16 cellular contexts compared by ENCODE assay signal in genomic region chr15:101183226-101183925, GRCh38.
A peak's percentile ranks its signal among the peaks of the same experiment; 100 is the strongest.
DNase-seq lines count a peak whose midpoint lies in the region; ATAC-seq and TF ChIP-seq lines count a peak whose summit lies in the region.
"Had no signal": no experiment of that assay in that cellular context is flagged by ENCODE, and none has a peak within 500 bp of the region (broad histone marks: within the 10 kb centered on the region; RNA-seq: fewer than 3 reads in every experiment).

No MANE protein-coding gene starts in this region.

- H2AFZ ChIP-seq in smooth muscle cell (ENCODE audit: low read depth) = no peak overlapping the region

- 53% methylated on average over 9 of the region's 9 CpGs for WGBS in smooth muscle cell (ENCODE audit: low lambda C conversion rate)

- H3K27me3 Mint-ChIP-seq in activated T-cell treated with anti-CD3 and anti-CD28 coated beads, Interleukin-2, amount 50 U/mL, for 24 hours = no peaks in the 10 kb centered on the region
- H3K27me3 Mint-ChIP-seq: naive thymus-derived CD4-positive, alpha-beta T cell had no signal

- H3K4me1 ChIP-seq in left lung = peaks cover 25 to 74% of the 10 kb centered on the region in 2 donors
- peaks cover 21% of the 10 kb centered on the region for H3K4me1 ChIP-seq in smooth muscle cell (ENCODE audit: low read depth)

- H3K27ac ChIP-seq in left lung (peak overlapping the region; percentile 41 to 73), smooth muscle cell (ENCODE audit: low read depth) (peak overlapping the region; percentile 100)
- H3K27ac ChIP-seq: HL-60 had no signal

- intact Hi-C loops in left lung (cut with DNase I) = no loop called here

- ATAC-seq in left lung = no peak
- ATAC-seq in GM18511 (IDR thresholded peaks at IDR 0.05; ENCODE audit: unreplicated experiment) = no peak
- ATAC-seq: naive thymus-derived CD4-positive, alpha-beta T cell had no signal

- H3K4me3 Mint-ChIP-seq in activated T-cell treated with anti-CD3 and anti-CD28 coated beads, Interleukin-2, amount 50 U/mL, for 24 hours = no peak overlapping the region

- H3K9ac ChIP-seq in smooth muscle cell (ENCODE audit: low read depth) = no peak overlapping the region

- H3K9me3 ChIP-seq in left lung (no peaks in the 10 kb centered on the region), smooth muscle cell (replicated peaks; ENCODE audit: low read depth) (no peaks in the 10 kb centered on the region)
- H3K9me3 ChIP-seq: adrenal gland, HAP-1, suprapubic skin had no signal

- peaks cover 6% of the 10 kb centered on the region for H4K20me1 ChIP-seq in smooth muscle cell (ENCODE audit: low read depth)

- no peak overlapping the region for H3K4me3 ChIP-seq in left lung
- H3K4me3 ChIP-seq in smooth muscle cell = no peak overlapping the region
- H3K4me3 ChIP-seq: adrenal gland, coronary artery, HAP-1, suprapubic skin had no signal

- H3K79me2 ChIP-seq in smooth muscle cell (ENCODE audit: low read depth) = peaks cover 87% of the 10 kb centered on the region

- H3K27me3 ChIP-seq in left lung (no peaks in the 10 kb centered on the region), smooth muscle cell (ENCODE audit: low read depth) (no peaks in the 10 kb centered on the region)
- H3K27me3 ChIP-seq: adrenal gland, suprapubic skin had no signal

- H3K27ac Mint-ChIP-seq in activated T-cell treated with anti-CD3 and anti-CD28 coated beads, Interleukin-2, amount 50 U/mL, for 24 hours = peak overlapping the region; percentile 85

- peaks cover 87% of the 10 kb centered on the region for H3K36me3 Mint-ChIP-seq in activated T-cell treated with anti-CD3 and anti-CD28 coated beads, Interleukin-2, amount 50 U/mL, for 24 hours (ENCODE audit: low read depth)

- TF ChIP-seq CTCF in left lung (IDR thresholded peaks at IDR 0.05) (no peak), smooth muscle cell (IDR thresholded peaks at IDR 0.05; ENCODE audit: borderline replicate concordance, insufficient read depth, poor library complexity, severe bottlenecking) (no peak)

- no peaks in the 10 kb centered on the region for H3K9me3 Mint-ChIP-seq in activated T-cell treated with anti-CD3 and anti-CD28 coated beads, Interleukin-2, amount 50 U/mL, for 24 hours
- H3K9me3 Mint-ChIP-seq: naive thymus-derived CD4-positive, alpha-beta T cell had no signal

- peaks cover 71% of the 10 kb centered on the region for H3F3A ChIP-seq in smooth muscle cell (ENCODE audit: low read depth)

- peaks cover 0 to 7% of the 10 kb centered on the region in 2 donors for H3K36me3 ChIP-seq in left lung
- no peaks in the 10 kb centered on the region for H3K36me3 ChIP-seq in smooth muscle cell (ENCODE audit: low read depth)

- peaks cover 80% of the 10 kb centered on the region for H3K4me1 Mint-ChIP-seq in activated T-cell treated with anti-CD3 and anti-CD28 coated beads, Interleukin-2, amount 50 U/mL, for 24 hours (ENCODE audit: low read depth)

- peak overlapping the region; percentile 29 for H3K4me2 ChIP-seq in smooth muscle cell

- peak; percentile 24 for DNase-seq in activated T-cell treated with anti-CD3 and anti-CD28 coated beads, Interleukin-2, amount 50 U/mL, for 24 hours
- no peak for DNase-seq in activated T-cell treated with anti-CD3 and anti-CD28 coated beads, Interleukin-2, amount 50 U/mL, for 1 hour
- peak; percentile 87 for DNase-seq in dermis blood vessel endothelial cell
- no peak for DNase-seq in left lung
- DNase-seq in smooth muscle cell (lab: John Stamatoyannopoulos, UW; ENCODE audit: unreplicated experiment) = no peak
- no peak for DNase-seq in CD1c-positive myeloid dendritic cell (ENCODE audit: extremely low spot score)
- no peak for DNase-seq in AG08396 (ENCODE audit: low spot score)
- DNase-seq: adrenal gland; naive thymus-derived CD4-positive, alpha-beta T cell; NCI-H2081; SHP77 had no signal

Comparison
In these comparisons a context has a peak if more than half of its experiments do, and no peak if none do; other contexts are left out.
1. DNase-seq: peak in activated T-cell treated with anti-CD3 and anti-CD28 coated beads, Interleukin-2, amount 50 U/mL, for 24 hours (single experiment) and dermis blood vessel endothelial cell (single experiment); none in activated T-cell treated with anti-CD3 and anti-CD28 coated beads, Interleukin-2, amount 50 U/mL, for 1 hour (single experiment), left lung (0 of 2), smooth muscle cell (single experiment), CD1c-positive myeloid dendritic cell (single experiment) and AG08396 (single experiment).